In the genomic region with DNA sequence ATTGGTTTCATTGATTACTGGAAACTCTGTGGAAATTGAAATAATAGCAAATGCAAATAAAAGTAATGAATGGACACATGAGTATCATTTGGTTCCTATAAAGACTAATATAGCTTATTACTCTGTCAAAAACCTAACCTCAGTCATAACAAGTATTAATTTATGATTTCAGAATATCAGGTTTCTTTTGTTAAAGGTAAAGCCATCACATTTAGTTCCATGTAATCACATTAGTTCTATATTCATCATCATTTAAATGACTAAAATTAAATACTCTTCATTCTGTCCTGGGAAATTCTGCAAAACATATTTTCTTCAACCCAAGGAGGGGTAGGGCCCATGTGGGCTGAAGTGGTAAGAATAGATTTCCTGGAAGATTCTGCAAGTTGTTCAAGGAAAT, we compare ENCODE assay signal across 6 cellular contexts.
"Had no signal": no experiment of that assay in that cellular context is flagged by ENCODE, and none has a peak within 500 bp of the region (broad histone marks: within the 10 kb centered on the region; RNA-seq: fewer than 3 reads in every experiment).

No MANE protein-coding gene starts in this region.

- H3K4me3 ChIP-seq: K562 had no signal

- ATAC-seq: HepG2, K562 had no signal

- H3K27ac ChIP-seq: HL-60 had no signal

- DNase-seq: IMR-90, KBM-7, KG1 had no signal
